Comparison of ENCODE assay signal across 9 cellular contexts in the genomic region with DNA sequence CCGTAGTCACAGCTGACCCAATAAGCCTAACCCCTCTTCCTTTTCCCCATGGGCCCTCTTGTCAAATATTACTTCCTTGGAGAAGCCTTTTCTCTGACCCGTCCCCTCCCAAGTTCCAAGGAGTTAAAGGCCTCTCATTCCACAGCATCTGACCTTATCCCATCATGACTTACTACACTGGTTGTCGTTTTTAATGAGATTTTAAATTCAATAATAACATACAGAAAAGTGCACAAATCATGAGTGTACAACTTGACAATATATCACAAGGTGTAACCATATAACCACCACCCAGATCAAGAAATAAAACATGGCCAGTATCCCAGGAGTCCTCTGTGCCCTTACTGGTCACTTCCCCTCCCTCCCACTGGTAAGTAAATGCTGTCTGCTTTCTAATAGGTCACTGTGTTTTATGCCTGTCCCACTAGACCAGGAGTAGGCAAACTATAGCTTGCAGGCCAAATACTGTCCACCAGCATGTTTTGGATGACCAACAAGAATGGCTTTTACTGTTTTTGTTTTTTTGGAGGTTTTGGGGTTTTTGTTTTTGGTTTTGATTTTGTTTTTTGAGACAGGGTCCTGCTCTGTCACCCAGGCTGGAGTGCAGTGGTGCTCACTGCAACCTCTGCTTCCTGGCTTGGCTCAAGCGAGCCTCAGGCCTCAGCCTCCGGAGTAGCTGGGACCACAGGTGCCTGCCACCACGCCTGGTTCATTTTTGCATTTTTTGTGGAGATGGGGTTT. TPM values are rescaled to one million over a fixed set of nuclear protein-coding genes. Genes with fewer than 3 reads are reported as not detected.
DNase-seq lines count a peak whose midpoint lies in the region; ATAC-seq and TF ChIP-seq lines count a peak whose summit lies in the region.
"Had no signal": no experiment of that assay in that cellular context is flagged by ENCODE, and none has a peak within 500 bp of the region (broad histone marks: within the 10 kb centered on the region; RNA-seq: fewer than 3 reads in every experiment).

No MANE protein-coding gene starts in this region.

- peak overlapping the region; percentile 98 for H3K9ac ChIP-seq in mesenchymal stem cell (ENCODE audit: low read length)

- H3K27ac ChIP-seq in mesenchymal stem cell (ENCODE audit: low read length, poor library complexity, severe bottlenecking) = no peak overlapping the region

- TF ChIP-seq CTCF in astrocyte of the spinal cord (IDR thresholded peaks at IDR 0.05; ENCODE audit: low read depth, low read length) = no peak

- H3K4me1 ChIP-seq in mesenchymal stem cell (ENCODE audit: control insufficient read depth, insufficient read depth, low read depth, low read length) = peaks cover 23% of the 10 kb centered on the region

- H2AK5ac ChIP-seq in mesenchymal stem cell (ENCODE audit: low read length, severe bottlenecking) = no peak overlapping the region

- H2AFZ ChIP-seq in mesenchymal stem cell (ENCODE audit: low read depth, low read length) = no peak overlapping the region

- H3K79me1 ChIP-seq in mesenchymal stem cell (replicated peaks; ENCODE audit: low read length, poor library complexity, severe bottlenecking) = peaks cover 17% of the 10 kb centered on the region

- no peak overlapping the region for H2BK15ac ChIP-seq in mesenchymal stem cell (ENCODE audit: low read depth, poor library complexity, severe bottlenecking)

- H3K4me3 ChIP-seq in astrocyte of the spinal cord (ENCODE audit: low read depth, low read length) (peak overlapping the region; percentile 84), mesenchymal stem cell (ENCODE audit: insufficient read depth in 1 of 2, low read depth in 1 of 2, low read length in 2 of 2) (peak overlapping the region in 1 of 2 experiments; percentile 91)

- peaks cover 6 to 21% of the 10 kb centered on the region in 2 experiments for H3K27me3 ChIP-seq in mesenchymal stem cell (ENCODE audit: control insufficient read depth in 1 of 2, insufficient read depth in 1 of 2, low read length in 2 of 2)

- in situ Hi-C loops in Caki2 (cut with HindIII; ENCODE audit: low pct_unique_long_range_greater_than_20kb, low sequenced_read_pairs) = no loop called here
- in situ Hi-C loops in astrocyte of the spinal cord (cut with HindIII; ENCODE audit: low sequenced_read_pairs) = no loop called here

- no peak for ATAC-seq in HG03457 (IDR thresholded peaks at IDR 0.05; ENCODE audit: unreplicated experiment)
- ATAC-seq in GM21390 (IDR thresholded peaks at IDR 0.05; ENCODE audit: unreplicated experiment) = no peak
- no peak for ATAC-seq in HG03280 (IDR thresholded peaks at IDR 0.05; ENCODE audit: unreplicated experiment)

- H3K36me3 ChIP-seq in mesenchymal stem cell (ENCODE audit: control insufficient read depth in 1 of 2, insufficient read depth in 2 of 2, low read depth in 1 of 2, low read length in 2 of 2) = peaks cover 4 to 7% of the 10 kb centered on the region in 2 experiments

- H4K91ac ChIP-seq in mesenchymal stem cell (ENCODE audit: low read length) = no peak overlapping the region

- peak overlapping the region; percentile 4 for H4K8ac ChIP-seq in mesenchymal stem cell (ENCODE audit: low read length)

- peak; percentile 54 for DNase-seq in Caki2 (ENCODE audit: low read depth)
- DNase-seq in LoVo (ENCODE audit: low spot score) = peak; percentile 24
- DNase-seq in astrocyte of the spinal cord (ENCODE audit: low read depth, low spot score) = no peak
- peak; percentile 25 for DNase-seq in mesenchymal stem cell
- no peak for DNase-seq in RPMI8226

- H2BK120ac ChIP-seq in mesenchymal stem cell (ENCODE audit: low read depth, low read length) = no peak overlapping the region

- H2BK12ac ChIP-seq in mesenchymal stem cell (ENCODE audit: low read length in 2 of 2) = no peak overlapping the region

- H3K9me3 ChIP-seq in mesenchymal stem cell (ENCODE audit: control insufficient read depth, low read length) = no peaks in the 10 kb centered on the region

- no peak overlapping the region for H2BK5ac ChIP-seq in mesenchymal stem cell (ENCODE audit: low read depth, low read length, poor library complexity, severe bottlenecking)

- H3K18ac ChIP-seq in mesenchymal stem cell (ENCODE audit: low read depth in 1 of 2, low read length in 2 of 2) = no peak overlapping the region

- WGBS in mesenchymal stem cell = 64% methylated on average over 5 of the region's 6 CpGs

- H3K23ac ChIP-seq in mesenchymal stem cell (ENCODE audit: low read length in 2 of 2) = no peak overlapping the region

- H3K4ac ChIP-seq in mesenchymal stem cell (ENCODE audit: low read depth in 1 of 2, low read length in 2 of 2) = no peak overlapping the region

- peak overlapping the region; percentile 79 for H3K4me2 ChIP-seq in mesenchymal stem cell (ENCODE audit: low read length, poor library complexity, severe bottlenecking)

- H3K14ac ChIP-seq in mesenchymal stem cell (ENCODE audit: low read length in 2 of 2) = no peak overlapping the region

RNA-seq across cellular contexts. Expression of gene FDXR, which starts 1.2 kb away (rescaled TPM):
- total RNA-seq in Caki2 (2014; rRNA removed; shearing (Covaris generic); ENCODE audit: low replicate concordance) = 99.8 and 108 TPM in 2 replicates
- 11.8 TPM for polyA plus RNA-seq in mesenchymal stem cell (2013, experiment 1 of 2)
- polyA plus RNA-seq in mesenchymal stem cell (2013, experiment 2 of 2) = 11.7 TPM

RNA-seq across cellular contexts. Expression of gene GRIN2C, which starts 14.4 kb away (rescaled TPM):
- total RNA-seq in Caki2 (2014; rRNA removed; shearing (Covaris generic); ENCODE audit: low replicate concordance) = 0.51 and 1.3 TPM in 2 replicates
- polyA plus RNA-seq in mesenchymal stem cell (2013, experiment 1 of 2) = not detected
- 0.01 TPM for polyA plus RNA-seq in mesenchymal stem cell (2013, experiment 2 of 2)

RNA-seq across cellular contexts. Expression of gene FADS6, which starts 19.4 kb away (rescaled TPM):
- not detected in 2 replicates for total RNA-seq in Caki2 (2014; rRNA removed; shearing (Covaris generic); ENCODE audit: low replicate concordance)
- not detected for polyA plus RNA-seq in mesenchymal stem cell (2013, experiment 1 of 2)
- polyA plus RNA-seq in mesenchymal stem cell (2013, experiment 2 of 2) = not detected

RNA-seq across cellular contexts. Expression of gene USH1G, which starts 49.0 kb away (rescaled TPM):
- total RNA-seq in Caki2 (2014; rRNA removed; shearing (Covaris generic); ENCODE audit: low replicate concordance) = not detected in 2 replicates
- not detected for polyA plus RNA-seq in mesenchymal stem cell (2013, experiment 1 of 2)
- polyA plus RNA-seq in mesenchymal stem cell (2013, experiment 2 of 2) = not detected
- total RNA-seq: subcutaneous adipose tissue had no signal

RNA-seq across cellular contexts. Expression of gene OTOP2, which starts 50.0 kb away (rescaled TPM):
- total RNA-seq in Caki2 (2014; rRNA removed; shearing (Covaris generic); ENCODE audit: low replicate concordance) = not detected in 2 replicates
- not detected for polyA plus RNA-seq in mesenchymal stem cell (2013, experiment 1 of 2)
- not detected for polyA plus RNA-seq in mesenchymal stem cell (2013, experiment 2 of 2)

Comparison
In these comparisons a context has a peak if more than half of its experiments do, and no peak if none do; other contexts are left out.
1. DNase-seq: peak in Caki2 (single experiment), LoVo (single experiment) and mesenchymal stem cell (single experiment); none in astrocyte of the spinal cord (single experiment) and RPMI8226 (single experiment).